In genomic region chr10:46297406-46298204, GRCh38 we compare ENCODE assay signal across 13 cellular contexts. TPM values are rescaled to one million over a fixed set of nuclear protein-coding genes. Genes with fewer than 3 reads are reported as not detected.
A peak's percentile ranks its signal among the peaks of the same experiment; 100 is the strongest.
DNase-seq lines count a peak whose midpoint lies in the region; ATAC-seq and TF ChIP-seq lines count a peak whose summit lies in the region.
"Had no signal": no experiment of that assay in that cellular context is flagged by ENCODE, and none has a peak within 500 bp of the region (broad histone marks: within the 10 kb centered on the region; RNA-seq: fewer than 3 reads in every experiment).

No MANE protein-coding gene starts in this region.

- H3K9ac ChIP-seq in DND-41 (ENCODE audit: low read depth, low read length), result no peak overlapping the region

- H3K4me3 ChIP-seq in DND-41 (ENCODE audit: low read depth in 1 of 2, low read length in 2 of 2), result peak overlapping the region in 1 of 2 experiments; percentile 49; a peak in 2 of 4 replicates
- H3K4me3 ChIP-seq: MG63 had no signal

- no peaks in the 10 kb centered on the region for H3K9me3 Mint-ChIP-seq in activated T-cell treated with anti-CD3 and anti-CD28 coated beads, Interleukin-2, amount 50 U/mL, for 72 hours
- H3K9me3 Mint-ChIP-seq in naive thymus-derived CD8-positive, alpha-beta T cell, result no peaks in the 10 kb centered on the region

- POLR2A ChIA-PET in naive thymus-derived CD8-positive, alpha-beta T cell (lab: Charles Lee), result no interaction called here

- TF ChIP-seq CTCF in DND-41 (IDR thresholded peaks at IDR 0.05; ENCODE audit: borderline replicate concordance, extremely low read depth, low read length, poor library complexity, severe bottlenecking), result no peak

- H2AFZ ChIP-seq in DND-41 (ENCODE audit: low read depth, low read length), result no peak overlapping the region

- no peaks in the 10 kb centered on the region for H3K9me3 ChIP-seq in DND-41 (ENCODE audit: insufficient read depth, low read length, severe bottlenecking)
- H3K9me3 ChIP-seq: MG63 had no signal

- H3K27me3 Mint-ChIP-seq in activated T-cell treated with anti-CD3 and anti-CD28 coated beads, Interleukin-2, amount 50 U/mL, for 72 hours (ENCODE audit: low read depth), result no peaks in the 10 kb centered on the region
- peaks cover 0 to 4% (median under 1%) of the 10 kb centered on the region in 5 donors for H3K27me3 Mint-ChIP-seq in naive thymus-derived CD8-positive, alpha-beta T cell

- H3K4me1 Mint-ChIP-seq in activated T-cell treated with anti-CD3 and anti-CD28 coated beads, Interleukin-2, amount 50 U/mL, for 72 hours (ENCODE audit: low read depth), result peaks cover 25% of the 10 kb centered on the region
- H3K4me1 Mint-ChIP-seq in naive thymus-derived CD8-positive, alpha-beta T cell, result peaks cover 24 to 34% (median 29%) of the 10 kb centered on the region in 4 donors

- H3K36me3 Mint-ChIP-seq in activated T-cell treated with anti-CD3 and anti-CD28 coated beads, Interleukin-2, amount 50 U/mL, for 72 hours (ENCODE audit: insufficient read depth in 2 of 2), result no peaks in the 10 kb centered on the region
- H3K36me3 Mint-ChIP-seq in naive thymus-derived CD8-positive, alpha-beta T cell, result no peaks in the 10 kb centered on the region

- peaks cover 9% of the 10 kb centered on the region for H3K4me1 ChIP-seq in DND-41 (ENCODE audit: insufficient read depth, low read length)

- DNase-seq in DND-41 (peak; percentile 36), GF-D8 (lab: John Stamatoyannopoulos, UW) (no peak)
- DNase-seq in activated T-cell treated with anti-CD3 and anti-CD28 coated beads, Interleukin-2, amount 50 U/mL, for 72 hours, result peak; percentile 12 to 25
- DNase-seq in naive thymus-derived CD8-positive, alpha-beta T cell, result peak in 3 of 10 donors; percentile 20 to 22 (median 21)
- DNase-seq: MG63 had no signal

- H3K27ac Mint-ChIP-seq in activated T-cell treated with anti-CD3 and anti-CD28 coated beads, Interleukin-2, amount 50 U/mL, for 72 hours, result no peak overlapping the region
- peak overlapping the region in 9 of 10 donors; percentile 24 to 90 (median 80) for H3K27ac Mint-ChIP-seq in naive thymus-derived CD8-positive, alpha-beta T cell

- peak overlapping the region; percentile 54 for H3K4me2 ChIP-seq in DND-41 (ENCODE audit: insufficient read depth, low read length)

- H3K27ac ChIP-seq in DND-41 (ENCODE audit: low read length), result 0 out of 2 replicates have a peak overlapping the region, but pooled peaks have one; percentile 50
- H3K27ac ChIP-seq: C4-2B, epithelial cell of prostate, RWPE1 had no signal

- no peaks in the 10 kb centered on the region for H3K36me3 ChIP-seq in DND-41 (ENCODE audit: insufficient read depth, low read length)
- H3K36me3 ChIP-seq: MG63 had no signal

- no peaks in the 10 kb centered on the region for H4K20me1 ChIP-seq in DND-41 (ENCODE audit: insufficient read depth, low read length)

- ATAC-seq in DND-41 (ENCODE audit: insufficient read depth, low read depth), result peak; percentile 76
- ATAC-seq in HG03442 (IDR thresholded peaks at IDR 0.05; ENCODE audit: unreplicated experiment), result peak; percentile 67
- peak; percentile 82 to 89 for ATAC-seq in activated T-cell treated with anti-CD3 and anti-CD28 coated beads, Interleukin-2, amount 50 U/mL, for 72 hours (replicated peaks in 1 of 2)
- ATAC-seq in naive thymus-derived CD8-positive, alpha-beta T cell, result peak in 1 of 2 donors; percentile 95
- no peak for ATAC-seq in GM18861 (IDR thresholded peaks at IDR 0.05; ENCODE audit: unreplicated experiment)
- no peak for ATAC-seq in GM21786 (IDR thresholded peaks at IDR 0.05; ENCODE audit: unreplicated experiment)

- no peaks in the 10 kb centered on the region for H3K79me2 ChIP-seq in DND-41 (ENCODE audit: insufficient read depth, low read length)

- H3K4me3 Mint-ChIP-seq in activated T-cell treated with anti-CD3 and anti-CD28 coated beads, Interleukin-2, amount 50 U/mL, for 72 hours, result peak overlapping the region in 1 of 2 donors; percentile 68
- peak overlapping the region in 9 of 10 donors; percentile 50 to 90 (median 86) for H3K4me3 Mint-ChIP-seq in naive thymus-derived CD8-positive, alpha-beta T cell

- no peaks in the 10 kb centered on the region for H3K27me3 ChIP-seq in DND-41 (ENCODE audit: insufficient read depth, low read length, poor library complexity)
- H3K27me3 ChIP-seq: MG63 had no signal

RNA-seq across cellular contexts. Expression of gene ANTXRL, which starts 10.8 kb away (rescaled TPM):
- not detected for total RNA-seq in activated T-cell treated with anti-CD3 and anti-CD28 coated beads, Interleukin-2, amount 50 U/mL, for 72 hours
- not detected for total RNA-seq in naive thymus-derived CD8-positive, alpha-beta T cell
- polyA plus RNA-seq in naive thymus-derived CD8-positive, alpha-beta T cell, result not detected
- total RNA-seq: chondrocyte; T-helper 2 cell treated with Interferon-gamma antibody and Interleukin-4, amounts not matched to agents 100 ng/mL and 5 ng/mL, for 36 hours had no signal

Comparison
In these comparisons a context has a peak if more than half of its experiments do, and no peak if none do; other contexts are left out.
1. ATAC-seq: peak in DND-41 (single experiment), HG03442 (single experiment) and activated T-cell treated with anti-CD3 and anti-CD28 coated beads, Interleukin-2, amount 50 U/mL, for 72 hours (2 of 2); none in GM18861 (single experiment) and GM21786 (single experiment).